ENCODE assay signal across 8 cellular contexts in genomic region chr7:70856889-70857511, GRCh38.
DNase-seq lines count a peak whose midpoint lies in the region; ATAC-seq and TF ChIP-seq lines count a peak whose summit lies in the region.

No MANE protein-coding gene starts in this region.

- no peaks in the 10 kb centered on the region for H3K36me3 ChIP-seq in CD4-positive, alpha-beta memory T cell (ENCODE audit: insufficient read depth, low read length)

- no peak overlapping the region for H3K27ac Mint-ChIP-seq in CD4-positive, alpha-beta memory T cell
- no peak overlapping the region for H3K27ac Mint-ChIP-seq in neural crest cell (ENCODE audit: unreplicated experiment)
- H3K27ac Mint-ChIP-seq in activated T-helper 17 cell treated with anti-CD3 and anti-CD28 coated beads, Interleukin-2, amount 50 U/mL, for 72 hours = no peak overlapping the region

- DNase-seq in CD4-positive, alpha-beta memory T cell = peak in 4 of 5 donors; percentile 21 to 37 (median 26)
- DNase-seq in HK-2 (ENCODE audit: unreplicated experiment) = peak; percentile 72
- DNase-seq in NOMO-1 treated with DMSO at 0.1 percent for 48 hours (lab: John Stamatoyannopoulos, UW; ENCODE audit: unreplicated experiment) = peak; percentile 47
- peak; percentile 22 for DNase-seq in activated T-cell treated with anti-CD3 and anti-CD28 coated beads for 24 hours (ENCODE audit: low read depth)
- peak; percentile 62 for DNase-seq in fibroblast of mammary gland (ENCODE audit: low read depth)
- DNase-seq in neural crest cell (ENCODE audit: low read depth, low spot score) = peak; percentile 95
- DNase-seq in substantia nigra (lab: John Stamatoyannopoulos, UW) = peak in 42 of 49 donors; percentile 1 to 83 (median 30)

- no peaks in the 10 kb centered on the region for H3K9me3 ChIP-seq in CD4-positive, alpha-beta memory T cell (ENCODE audit: control insufficient read depth in 1 of 2, low read length in 2 of 2)

- H3K27ac ChIP-seq in CD4-positive, alpha-beta memory T cell (ENCODE audit: low read depth, low read length) = no peak overlapping the region
- no peak overlapping the region for H3K27ac ChIP-seq in substantia nigra (ENCODE audit: low read depth, low read length, poor library complexity, severe bottlenecking)

- POLR2A ChIA-PET in CD4-positive, alpha-beta memory T cell (lab: Charles Lee; ENCODE audit: partially characterized antibody) = no interaction called here

- no peaks in the 10 kb centered on the region for H3K4me1 ChIP-seq in CD4-positive, alpha-beta memory T cell (ENCODE audit: insufficient read depth, low read length)

- no peaks in the 10 kb centered on the region for H3K27me3 ChIP-seq in CD4-positive, alpha-beta memory T cell (ENCODE audit: insufficient read depth, low read length)

- intact Hi-C loops in CD4-positive, alpha-beta memory T cell (cut with micrococcal nuclease) = no loop called here

- ATAC-seq in activated T-helper 17 cell treated with anti-CD3 and anti-CD28 coated beads, Interleukin-2, amount 50 U/mL, for 72 hours (replicated peaks) = no peak

- H3K4me3 Mint-ChIP-seq in CD4-positive, alpha-beta memory T cell = no peak overlapping the region
- H3K4me3 Mint-ChIP-seq in neural crest cell = no peak overlapping the region
- H3K4me3 Mint-ChIP-seq in activated T-helper 17 cell treated with anti-CD3 and anti-CD28 coated beads, Interleukin-2, amount 50 U/mL, for 72 hours = no peak overlapping the region

- H3K4me1 Mint-ChIP-seq in CD4-positive, alpha-beta memory T cell = no peaks in the 10 kb centered on the region
- no peaks in the 10 kb centered on the region for H3K4me1 Mint-ChIP-seq in neural crest cell
- H3K4me1 Mint-ChIP-seq in activated T-helper 17 cell treated with anti-CD3 and anti-CD28 coated beads, Interleukin-2, amount 50 U/mL, for 72 hours = no peaks in the 10 kb centered on the region

- H3K36me3 Mint-ChIP-seq in CD4-positive, alpha-beta memory T cell = no peaks in the 10 kb centered on the region
- H3K36me3 Mint-ChIP-seq in neural crest cell (ENCODE audit: low read depth) = no peaks in the 10 kb centered on the region
- H3K36me3 Mint-ChIP-seq in activated T-helper 17 cell treated with anti-CD3 and anti-CD28 coated beads, Interleukin-2, amount 50 U/mL, for 72 hours (ENCODE audit: low read depth) = no peaks in the 10 kb centered on the region

- H3K9me3 Mint-ChIP-seq in CD4-positive, alpha-beta memory T cell = peaks cover 0 to 12% (median 5%) of the 10 kb centered on the region in 8 donors
- no peaks in the 10 kb centered on the region for H3K9me3 Mint-ChIP-seq in neural crest cell
- no peaks in the 10 kb centered on the region for H3K9me3 Mint-ChIP-seq in activated T-helper 17 cell treated with anti-CD3 and anti-CD28 coated beads, Interleukin-2, amount 50 U/mL, for 72 hours

- CTCF ChIA-PET in CD4-positive, alpha-beta memory T cell (lab: Charles Lee; ENCODE audit: partially characterized antibody) = interaction anchor here (1.1 to 1.6 kb wide), 5 partner anchors 8 to 877 kb away, joined by 3 to 4 read pairs (median 4); no protein-coding TSS in a partner anchor

- no peak overlapping the region for H3K4me3 ChIP-seq in CD4-positive, alpha-beta memory T cell (ENCODE audit: low read length in 2 of 2)
- H3K4me3 ChIP-seq in fibroblast of mammary gland (ENCODE audit: control insufficient read depth, low read depth, low read length) = no peak overlapping the region

- peak; percentile 81 for TF ChIP-seq CTCF in fibroblast of mammary gland (conservative IDR thresholded peaks at IDR 0.05; ENCODE audit: control insufficient read depth, insufficient read depth, low read depth, low read length)
- TF ChIP-seq CTCF in neural crest cell (conservative IDR thresholded peaks at IDR 0.05) = peak; percentile 100

- peaks cover 2 to 6% of the 10 kb centered on the region in 2 donors for H3K27me3 Mint-ChIP-seq in CD4-positive, alpha-beta memory T cell
- no peaks in the 10 kb centered on the region for H3K27me3 Mint-ChIP-seq in neural crest cell (ENCODE audit: low read depth)
- H3K27me3 Mint-ChIP-seq in activated T-helper 17 cell treated with anti-CD3 and anti-CD28 coated beads, Interleukin-2, amount 50 U/mL, for 72 hours = no peaks in the 10 kb centered on the region

Comparison
In these comparisons a context has a peak if more than half of its experiments do, and no peak if none do; other contexts are left out.
1. DNase-seq: peak in every context shown above with its lines; median percentile 95 in neural crest cell; 72 in HK-2; 62 in fibroblast of mammary gland; 47 in NOMO-1 treated with DMSO at 0.1 percent for 48 hours; 30 in substantia nigra; 26 in CD4-positive, alpha-beta memory T cell; 22 in activated T-cell treated with anti-CD3 and anti-CD28 coated beads for 24 hours.